Comparison of ENCODE assay signal across 7 cellular contexts in the genomic region with DNA sequence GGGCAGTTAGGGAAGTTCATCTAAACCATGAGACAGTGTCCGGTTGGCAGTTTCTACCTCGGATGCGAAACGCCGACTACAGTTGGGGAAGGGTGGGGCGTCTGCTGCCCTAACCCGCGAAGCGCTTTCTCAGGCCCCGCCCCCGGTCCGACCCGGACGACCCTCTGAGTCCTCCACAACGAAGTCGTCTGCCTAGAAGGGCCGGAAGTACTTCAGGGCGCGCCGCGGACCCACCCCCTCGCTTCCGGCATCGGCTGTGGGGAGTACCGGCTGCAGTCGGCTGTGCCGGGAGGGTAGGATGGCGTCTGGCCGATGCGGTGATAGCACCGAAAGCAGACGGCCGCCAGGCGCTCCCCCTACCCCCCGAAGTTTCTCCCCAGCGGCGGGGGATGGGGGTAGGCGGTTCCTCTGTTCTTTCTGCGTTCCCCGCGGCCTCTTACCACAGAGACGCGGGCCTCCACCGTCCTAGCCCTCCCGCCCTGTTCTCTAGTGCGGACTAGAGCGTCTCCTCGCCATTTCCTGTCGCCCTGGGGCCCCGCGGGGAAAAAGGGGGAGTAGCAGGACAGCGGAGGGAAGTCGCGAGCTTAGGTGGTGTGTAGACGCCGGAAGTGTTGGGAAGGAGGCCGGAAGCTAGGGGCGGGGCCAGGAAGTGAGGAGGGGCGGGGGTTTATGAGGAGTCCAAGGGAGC. TPM values are rescaled to one million over a fixed set of nuclear protein-coding genes. Genes with fewer than 3 reads are reported as not detected.
DNase-seq lines count a peak whose midpoint lies in the region; ATAC-seq and TF ChIP-seq lines count a peak whose summit lies in the region.

A gene (plus strand): TSS at position 241 of the 688 bp plus-strand sequence. CDS start 719 bp downstream, outside the sequence.

- DNase-seq in caudate nucleus (lab: John Stamatoyannopoulos, UW) (no peak), kidney epithelial cell (ENCODE audit: low read depth) (peak; percentile 89), SIG-M5 (lab: John Stamatoyannopoulos, UW) (no peak)
- DNase-seq in stimulated activated CD4-positive, alpha-beta T cell treated with anti-CD3 and anti-CD28 coated beads, Interleukin-1b, Interleukin-23, amount 100 ng/mL, for 4 hours (ENCODE audit: low read depth in 2 of 2) = peak; percentile 94 to 97

- TF ChIP-seq CTCF in kidney epithelial cell (IDR thresholded peaks at IDR 0.05; ENCODE audit: insufficient read depth, low read length, poor library complexity, severe bottlenecking) = peak; percentile 10

- intact Hi-C loops in T-helper 2 cell treated with Interferon-gamma antibody and Interleukin-4, amounts not matched to agents 100 ng/mL and 5 ng/mL, for 36 hours (cut with micrococcal nuclease) = loop anchor here (1.0 to 2.0 kb wide), 7 partner anchors 16 to 420 kb away; a partner anchor contains a TSS

- H3K27me3 ChIP-seq in kidney epithelial cell (ENCODE audit: control insufficient read depth, insufficient read depth, low read length) = no peaks in the 10 kb centered on the region

- peak; percentile 50 for ATAC-seq in GM18870 (IDR thresholded peaks at IDR 0.05; ENCODE audit: unreplicated experiment)
- peak; percentile 52 for ATAC-seq in HG03103 (IDR thresholded peaks at IDR 0.05; ENCODE audit: low read depth, unreplicated experiment)

- H3K27ac ChIP-seq in caudate nucleus (ENCODE audit: low read depth, low read length) = peak within 1 kb of the TSS; percentile 96

- H3K36me3 ChIP-seq in kidney epithelial cell (ENCODE audit: control insufficient read depth, insufficient read depth, low read length) = peaks cover 2% of the 10 kb centered on the region

- peak within 1 kb of the TSS; percentile 84 for H3K4me3 ChIP-seq in kidney epithelial cell (ENCODE audit: low read depth, low read length)

RNA-seq across cellular contexts. Expression of the gene that starts here (rescaled TPM):
- total RNA-seq in T-helper 2 cell treated with Interferon-gamma antibody and Interleukin-4, amounts not matched to agents 100 ng/mL and 5 ng/mL, for 36 hours = 34.6 and 38.5 TPM in 2 replicates
- 15.8 and 17.5 TPM in 2 replicates for total RNA-seq in kidney epithelial cell

Comparison
In these comparisons a context has a peak if more than half of its experiments do, and no peak if none do; other contexts are left out.
1. DNase-seq: peak in kidney epithelial cell (single experiment) and stimulated activated CD4-positive, alpha-beta T cell treated with anti-CD3 and anti-CD28 coated beads, Interleukin-1b, Interleukin-23, amount 100 ng/mL, for 4 hours (2 of 2); none in caudate nucleus (0 of 61) and SIG-M5 (single experiment).